8 cellular contexts compared by ENCODE assay signal in the genomic region with DNA sequence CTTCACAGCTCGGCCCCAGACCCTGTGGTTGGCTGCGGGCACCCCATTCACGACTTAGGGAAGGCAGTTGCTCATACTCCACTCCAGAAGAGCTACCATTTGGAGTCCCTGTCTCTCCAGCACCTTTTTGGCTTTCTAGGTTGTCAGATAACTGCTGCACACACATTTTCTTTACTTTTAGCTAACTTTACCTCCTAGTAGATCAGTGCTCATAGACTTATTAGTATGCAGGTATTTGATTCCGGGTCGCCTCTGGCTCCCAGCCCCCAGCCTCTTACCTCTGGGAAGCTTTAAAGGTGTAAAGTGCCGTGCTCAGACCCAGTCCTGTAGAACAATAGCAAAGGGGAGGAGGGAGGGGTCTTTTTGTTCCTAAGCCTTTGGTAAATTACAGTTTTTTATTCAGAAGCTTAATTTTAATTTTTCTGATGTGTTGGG.
DNase-seq lines count a peak whose midpoint lies in the region; ATAC-seq, FAIRE-seq and TF ChIP-seq lines count a peak whose summit lies in the region.

No MANE protein-coding gene starts in this region.

- no peaks in the 10 kb centered on the region for H3K27me3 Mint-ChIP-seq in type B pancreatic cell

- peak overlapping the region; percentile 84 for H3K27ac Mint-ChIP-seq in type B pancreatic cell

- TF ChIP-seq CTCF in AG10803 (conservative IDR thresholded peaks at IDR 0.05; ENCODE audit: low read length) (no peak), HFF-Myc (IDR thresholded peaks at IDR 0.05; ENCODE audit: low read depth, low read length, missing control alignments) (no peak), adrenal gland (IDR thresholded peaks at IDR 0.05) (no peak), left lung (IDR thresholded peaks at IDR 0.05) (no peak), type B pancreatic cell (conservative IDR thresholded peaks at IDR 0.05) (no peak)

- peaks cover 8% of the 10 kb centered on the region for H3K36me3 Mint-ChIP-seq in type B pancreatic cell

- DNase-seq in AG10803 (ENCODE audit: low read depth) (no peak), HFF-Myc (ENCODE audit: extremely low read depth, low read depth) (no peak), adrenal gland (no peak), left lung (no peak), type B pancreatic cell (ENCODE audit: extremely low spot score, unreplicated experiment) (no peak), urothelium cell line (ENCODE audit: low spot score) (no peak), GDM1 (lab: John Stamatoyannopoulos, UW) (no peak), COR-L47 (lab: John Stamatoyannopoulos, UW) (no peak)

- H3K27me3 ChIP-seq in adrenal gland = no peaks in the 10 kb centered on the region
- no peaks in the 10 kb centered on the region for H3K27me3 ChIP-seq in left lung

- H3K36me3 ChIP-seq in adrenal gland (replicated peaks in 1 of 2) = no peaks in the 10 kb centered on the region
- no peaks in the 10 kb centered on the region for H3K36me3 ChIP-seq in left lung

- H3K4me3 Mint-ChIP-seq in type B pancreatic cell = peak overlapping the region; percentile 89

- H3K4me3 ChIP-seq in AG10803 (ENCODE audit: low read length) (peak overlapping the region; percentile 63), HFF-Myc (replicated peaks; ENCODE audit: low read depth, low read length) (peak overlapping the region; percentile 71), adrenal gland (peak overlapping the region in 3 of 4 donors; percentile 50 to 92 (median 73)), left lung (peak overlapping the region; percentile 41 to 63)

- H3K27ac ChIP-seq in adrenal gland (peak overlapping the region; percentile 91 to 98 (median 96)), left lung (peak overlapping the region; percentile 87 to 97)

- no peak for FAIRE-seq in urothelium cell line (lab: Jason Lieb, UNC)

- H3K9me3 Mint-ChIP-seq in type B pancreatic cell = no peaks in the 10 kb centered on the region

- WGBS in adrenal gland, 4 donors = 4 to 12% (median 9%) methylated on average over 6 of the region's 6 CpGs

- TF ChIP-seq POLR2A in adrenal gland (IDR thresholded peaks at IDR 0.05) = no peak

- H3K9me3 ChIP-seq in adrenal gland (replicated peaks in 1 of 3) (no peaks in the 10 kb centered on the region), left lung (no peaks in the 10 kb centered on the region)

- H3K4me1 ChIP-seq in adrenal gland (replicated peaks in 1 of 2) (peaks cover 39 to 75% of the 10 kb centered on the region in 2 donors), left lung (peaks cover 35 to 70% of the 10 kb centered on the region in 2 donors)

- intact Hi-C loops in adrenal gland (cut with DNase I) (no loop called here), left lung (cut with DNase I) (no loop called here)

- peak; percentile 28 for ATAC-seq in left lung

- peaks cover 57% of the 10 kb centered on the region for H3K4me1 Mint-ChIP-seq in type B pancreatic cell (ENCODE audit: unreplicated experiment)
